Comparison of ENCODE assay signal across 1 cellular context in the genomic region with DNA sequence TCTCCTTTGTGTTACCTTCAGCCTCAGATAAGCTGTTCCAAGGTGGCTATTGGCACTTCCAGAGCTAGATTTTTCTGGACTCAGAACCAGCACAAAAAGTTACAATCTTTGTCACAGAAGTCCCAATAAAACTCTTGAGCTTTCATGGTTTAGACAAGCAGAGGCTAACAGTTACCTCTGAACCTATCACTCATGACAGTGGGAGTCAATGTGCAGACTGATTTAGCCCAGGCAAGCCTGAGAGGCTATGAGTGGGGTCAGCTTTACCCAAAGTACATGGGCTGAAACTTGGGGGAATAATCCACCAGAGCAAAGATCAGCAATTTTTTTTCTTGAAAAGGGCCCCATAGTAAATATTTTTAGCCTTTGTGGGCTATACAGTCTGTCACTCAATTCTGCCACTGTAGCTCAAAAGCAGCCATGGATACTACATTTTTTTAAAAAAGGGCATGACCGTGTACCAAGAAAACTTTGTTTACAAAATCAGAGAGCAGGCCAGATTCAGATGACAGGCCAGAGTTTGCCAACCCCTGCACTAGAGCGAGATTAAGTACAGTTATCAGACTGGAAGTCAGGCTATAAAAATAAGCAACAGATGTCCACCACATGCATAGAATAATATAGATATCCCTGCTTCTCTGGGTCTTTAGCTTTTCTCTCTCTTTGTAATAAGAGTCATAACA.
TF ChIP-seq lines count a peak whose summit lies in the region.

No MANE protein-coding gene starts in this region.

TF ChIP-seq in HepG2, 621 proteins besides CTCF, POLR2A, EP300 and RAD21 (continued from another document):
- TF ChIP-seq PCBP2 (optimal IDR thresholded peaks at IDR 0.05; ENCODE audit: low read depth, low read length, poor library complexity, severe bottlenecking) (no peak), ZNF264 (CRISPR knock-in tag; IDR thresholded peaks at IDR 0.05) (no peak), FOXA3 (CRISPR knock-in tag; IDR thresholded peaks at IDR 0.05) (0 out of 2 replicates have a peak, but pooled peaks have one; percentile 27), NFYB (CRISPR knock-in tag; IDR thresholded peaks at IDR 0.05) (no peak), ZNF30 (CRISPR knock-in tag; IDR thresholded peaks at IDR 0.05) (no peak)
- TF ChIP-seq, protein P1, sequence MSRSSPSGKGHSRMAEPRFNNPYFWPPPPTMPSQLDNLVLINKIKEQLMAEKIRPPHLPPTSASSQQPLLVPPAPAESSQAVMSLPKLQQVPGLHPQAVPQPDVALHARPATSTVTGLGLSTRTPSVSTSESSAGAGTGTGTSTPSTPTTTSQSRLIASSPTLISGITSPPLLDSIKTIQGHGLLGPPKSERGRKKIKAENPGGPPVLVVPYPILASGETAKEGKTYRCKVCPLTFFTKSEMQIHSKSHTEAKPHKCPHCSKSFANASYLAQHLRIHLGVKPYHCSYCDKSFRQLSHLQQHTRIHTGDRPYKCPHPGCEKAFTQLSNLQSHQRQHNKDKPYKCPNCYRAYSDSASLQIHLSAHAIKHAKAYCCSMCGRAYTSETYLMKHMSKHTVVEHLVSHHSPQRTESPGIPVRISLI (CRISPR knock-in tag; IDR thresholded peaks at IDR 0.05; ENCODE audit: borderline replicate concordance), result peak; percentile 59; the same call in 1 of the 2 replicates
